In genomic region chr10:120850911-120851865, GRCh38 we compare ENCODE assay signal across 1 cellular context.
TF ChIP-seq lines count a peak whose summit lies in the region.

Gene WDR11, plus strand, starts transcription at chr10:120851362. Its CDS starts 59 bp downstream, at chr10:120851421.

TF ChIP-seq in GM23338, 12 proteins besides CTCF, POLR2A, EP300 and RAD21 (continued from another document):
- TF ChIP-seq, protein P1, sequence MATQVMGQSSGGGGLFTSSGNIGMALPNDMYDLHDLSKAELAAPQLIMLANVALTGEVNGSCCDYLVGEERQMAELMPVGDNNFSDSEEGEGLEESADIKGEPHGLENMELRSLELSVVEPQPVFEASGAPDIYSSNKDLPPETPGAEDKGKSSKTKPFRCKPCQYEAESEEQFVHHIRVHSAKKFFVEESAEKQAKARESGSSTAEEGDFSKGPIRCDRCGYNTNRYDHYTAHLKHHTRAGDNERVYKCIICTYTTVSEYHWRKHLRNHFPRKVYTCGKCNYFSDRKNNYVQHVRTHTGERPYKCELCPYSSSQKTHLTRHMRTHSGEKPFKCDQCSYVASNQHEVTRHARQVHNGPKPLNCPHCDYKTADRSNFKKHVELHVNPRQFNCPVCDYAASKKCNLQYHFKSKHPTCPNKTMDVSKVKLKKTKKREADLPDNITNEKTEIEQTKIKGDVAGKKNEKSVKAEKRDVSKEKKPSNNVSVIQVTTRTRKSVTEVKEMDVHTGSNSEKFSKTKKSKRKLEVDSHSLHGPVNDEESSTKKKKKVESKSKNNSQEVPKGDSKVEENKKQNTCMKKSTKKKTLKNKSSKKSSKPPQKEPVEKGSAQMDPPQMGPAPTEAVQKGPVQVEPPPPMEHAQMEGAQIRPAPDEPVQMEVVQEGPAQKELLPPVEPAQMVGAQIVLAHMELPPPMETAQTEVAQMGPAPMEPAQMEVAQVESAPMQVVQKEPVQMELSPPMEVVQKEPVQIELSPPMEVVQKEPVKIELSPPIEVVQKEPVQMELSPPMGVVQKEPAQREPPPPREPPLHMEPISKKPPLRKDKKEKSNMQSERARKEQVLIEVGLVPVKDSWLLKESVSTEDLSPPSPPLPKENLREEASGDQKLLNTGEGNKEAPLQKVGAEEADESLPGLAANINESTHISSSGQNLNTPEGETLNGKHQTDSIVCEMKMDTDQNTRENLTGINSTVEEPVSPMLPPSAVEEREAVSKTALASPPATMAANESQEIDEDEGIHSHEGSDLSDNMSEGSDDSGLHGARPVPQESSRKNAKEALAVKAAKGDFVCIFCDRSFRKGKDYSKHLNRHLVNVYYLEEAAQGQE (IDR thresholded peaks at IDR 0.05; ENCODE audit: unreplicated experiment): peak; percentile 9
